8 cellular contexts compared by ENCODE assay signal in genomic region chr2:86336350-86337234, GRCh38. TPM values are rescaled to one million over a fixed set of nuclear protein-coding genes. Genes with fewer than 3 reads are reported as not detected.
A peak's percentile ranks its signal among the peaks of the same experiment; 100 is the strongest.
DNase-seq lines count a peak whose midpoint lies in the region; ATAC-seq, FAIRE-seq and TF ChIP-seq lines count a peak whose summit lies in the region.

No MANE protein-coding gene starts in this region.

- no peak for DNase-seq in GM12865 (ENCODE audit: low read depth)
- no peak for DNase-seq in Peyer's patch
- DNase-seq in esophagus muscularis mucosa (ENCODE audit: extremely low spot score) = no peak
- peak; percentile 76 for DNase-seq in osteoblast (ENCODE audit: insufficient read length, low spot score, missing footprints)
- no peak for DNase-seq in GM19239 (ENCODE audit: insufficient read length, low spot score)
- DNase-seq in NCI-H1436 (lab: John Stamatoyannopoulos, UW) = no peak
- no peak for DNase-seq in amniotic stem cell (lab: John Stamatoyannopoulos, UW)

- H3K4me3 ChIP-seq in GM12865 (ENCODE audit: low read depth, low read length) = peak overlapping the region; percentile 34
- H3K4me3 ChIP-seq in Peyer's patch = peak overlapping the region; percentile 30 to 69 (median 56)
- H3K4me3 ChIP-seq in esophagus muscularis mucosa = peak overlapping the region; percentile 73 to 88 (median 80)
- peak overlapping the region; percentile 22 for H3K4me3 ChIP-seq in osteoblast (ENCODE audit: insufficient read depth, low read length)

- H4K20me1 ChIP-seq in osteoblast (ENCODE audit: insufficient read depth, low read length) = no peaks in the 10 kb centered on the region

- TF ChIP-seq CTCF in GM12865 (IDR thresholded peaks at IDR 0.05; ENCODE audit: insufficient read depth, low read depth, low read length, missing control alignments) (no peak), Peyer's patch (IDR thresholded peaks at IDR 0.05) (no peak), esophagus muscularis mucosa (IDR thresholded peaks at IDR 0.05) (no peak), osteoblast (IDR thresholded peaks at IDR 0.05; ENCODE audit: extremely low read depth, low read depth, low read length) (no peak)

- H3K27me3 ChIP-seq in Peyer's patch = peaks cover 0 to 9% of the 10 kb centered on the region in 2 donors
- H3K27me3 ChIP-seq in esophagus muscularis mucosa = peaks cover 0 to 28% (median 0%) of the 10 kb centered on the region in 4 donors
- H3K27me3 ChIP-seq in osteoblast (ENCODE audit: insufficient read depth, low read length) = peaks cover 73% of the 10 kb centered on the region

- no peak overlapping the region for H2AFZ ChIP-seq in osteoblast (ENCODE audit: low read length)

- TF ChIP-seq EP300 in esophagus muscularis mucosa (IDR thresholded peaks at IDR 0.05) = no peak

- FAIRE-seq in GM19239 (lab: Jason Lieb, UNC) = no peak

- H3K4me2 ChIP-seq in osteoblast (ENCODE audit: insufficient read depth, low read length) = no peak overlapping the region

- peaks cover 0 to 6% (median 3%) of the 10 kb centered on the region in 4 donors for H3K9me3 ChIP-seq in Peyer's patch
- H3K9me3 ChIP-seq in esophagus muscularis mucosa = peaks cover 0 to 8% (median 3%) of the 10 kb centered on the region in 4 donors
- H3K9me3 ChIP-seq in osteoblast (ENCODE audit: low read depth, low read length) = no peaks in the 10 kb centered on the region

- no peaks in the 10 kb centered on the region for H3K79me2 ChIP-seq in osteoblast (ENCODE audit: insufficient read depth, low read length)

- ATAC-seq in HG02623 (IDR thresholded peaks at IDR 0.05; ENCODE audit: unreplicated experiment) = no peak

- intact Hi-C loops in esophagus muscularis mucosa (cut with DNase I) = no loop called here

- H3K36me3 ChIP-seq in Peyer's patch = no peaks in the 10 kb centered on the region
- no peaks in the 10 kb centered on the region for H3K36me3 ChIP-seq in esophagus muscularis mucosa
- no peaks in the 10 kb centered on the region for H3K36me3 ChIP-seq in osteoblast (ENCODE audit: insufficient read depth, low read length)

- 11% methylated on average over 20 of the region's 51 CpGs for WGBS in esophagus muscularis mucosa

- H3K27ac ChIP-seq in Peyer's patch (peak overlapping the region in 1 of 4 donors; percentile 50), esophagus muscularis mucosa (replicated peaks in 1 of 4) (peak overlapping the region; percentile 84 to 88 (median 85)), osteoblast (ENCODE audit: low read depth, low read length) (no peak overlapping the region)

- no peak for TF ChIP-seq POLR2A in Peyer's patch (IDR thresholded peaks at IDR 0.05)
- TF ChIP-seq POLR2A in esophagus muscularis mucosa (IDR thresholded peaks at IDR 0.05; ENCODE audit: low read depth) = no peak

- H3K4me1 ChIP-seq in Peyer's patch = peaks cover 0 to 18% (median 9%) of the 10 kb centered on the region in 4 donors
- H3K4me1 ChIP-seq in esophagus muscularis mucosa = peaks cover 16 to 56% (median 50%) of the 10 kb centered on the region in 4 donors
- H3K4me1 ChIP-seq in osteoblast (ENCODE audit: insufficient read depth, low read length) = no peaks in the 10 kb centered on the region

RNA-seq across cellular contexts. Expression of gene REEP1, which starts 0.8 kb away (rescaled TPM):
- 10 to 100 TPM in 1 of 4 donors, 1 to 10 TPM in 3; 1.7 to 12.0 (median 3.6) TPM for total RNA-seq in Peyer's patch
- 10 to 100 TPM; 46.1 to 95.1 (median 74.9) TPM for total RNA-seq in esophagus muscularis mucosa
- total RNA-seq in osteoblast = 0.36 TPM in 1 of 2 replicates, not detected in the other

Comparison
In these comparisons a context has a peak if more than half of its experiments do, and no peak if none do; other contexts are left out.
1. H3K4me3 ChIP-seq: peak in every context shown above with its lines; median percentile 80 in esophagus muscularis mucosa; 56 in Peyer's patch; 34 in GM12865; 22 in osteoblast.